ENCODE assay signal across 24 cellular contexts in the genomic region with DNA sequence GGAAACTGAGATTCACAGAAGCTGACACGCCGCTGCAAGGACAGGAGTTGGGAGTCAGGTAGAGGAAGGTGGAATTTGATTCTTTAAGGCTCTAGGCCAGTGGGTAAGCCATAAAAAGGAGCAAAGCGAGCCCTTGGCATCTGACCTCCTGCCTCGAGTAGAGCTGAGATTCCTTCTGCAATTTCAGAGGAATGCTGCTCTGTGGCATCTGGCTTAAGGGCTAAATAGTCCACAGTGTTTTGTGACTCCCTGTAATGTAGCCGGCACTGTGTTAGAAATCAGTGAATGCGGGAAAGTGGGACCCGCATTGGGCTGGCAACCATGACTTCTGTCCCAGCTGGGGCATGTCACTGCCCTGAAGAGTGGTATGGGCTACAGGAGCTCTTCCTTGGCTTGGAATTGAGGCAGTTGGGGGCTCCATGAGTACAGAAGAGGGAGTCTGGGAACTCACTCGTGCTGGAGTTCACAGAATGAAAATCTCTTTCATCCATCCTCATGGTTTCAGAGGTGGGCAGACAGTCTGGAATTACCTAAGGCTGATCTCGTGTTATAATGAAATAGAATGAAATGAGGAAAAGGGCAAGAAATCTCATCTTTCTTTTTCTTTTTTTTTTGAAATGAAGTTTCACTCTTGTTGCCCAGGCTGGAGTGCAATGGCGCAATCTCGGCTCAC. TPM values are rescaled to one million over a fixed set of nuclear protein-coding genes. Genes with fewer than 3 reads are reported as not detected.
DNase-seq lines count a peak whose midpoint lies in the region; ATAC-seq, FAIRE-seq and TF ChIP-seq lines count a peak whose summit lies in the region.
"Had no signal": no experiment of that assay in that cellular context is flagged by ENCODE, and none has a peak within 500 bp of the region (broad histone marks: within the 10 kb centered on the region; RNA-seq: fewer than 3 reads in every experiment).

No MANE protein-coding gene starts in this region.

- H2AFZ ChIP-seq in H1 (ENCODE audit: low read length) (0 out of 2 replicates have a peak overlapping the region, but pooled peaks have one; percentile 11), GM23248 (no peak overlapping the region)

- CTCF ChIA-PET in H1 (lab: Charles Lee; ENCODE audit: partially characterized antibody) = interaction anchor here (0.6 to 3.1 kb wide), 5 partner anchors 10 to 235 kb away, joined by 3 to 11 read pairs (median 3); no protein-coding TSS in a partner anchor

- H3K27ac ChIP-seq in H1 (ENCODE audit: low read depth, low read length) (no peak overlapping the region), mesendoderm (ENCODE audit: low read depth, low read length) (no peak overlapping the region), right cardiac atrium (ENCODE audit: low read length) (no peak overlapping the region), GM23248 (no peak overlapping the region)

- H3K4me1 ChIP-seq in H1 (replicated peaks in 1 of 4; ENCODE audit: control insufficient read depth in 3 of 4, insufficient read depth in 4 of 4, low read length in 3 of 4) (peaks cover 0 to 3% (median under 1%) of the 10 kb centered on the region in 4 experiments; a peak in 1 of 7 replicates), mesendoderm (ENCODE audit: control insufficient read depth, low read depth, low read length) (no peaks in the 10 kb centered on the region), right cardiac atrium (ENCODE audit: control insufficient read depth, insufficient read depth, low read length) (no peaks in the 10 kb centered on the region), GM23248 (ENCODE audit: insufficient read depth) (no peaks in the 10 kb centered on the region)
- H3K4me1 ChIP-seq: BE2C, HAP-1 had no signal

- H3K4me3 ChIP-seq in H1 (ENCODE audit: extremely low read depth in 1 of 4, insufficient read depth in 2 of 4, low read depth in 3 of 4, low read length in 4 of 4) (no peak overlapping the region), mesendoderm (ENCODE audit: low read length) (no peak overlapping the region), right cardiac atrium (ENCODE audit: low read length) (no peak overlapping the region), GM23248 (no peak overlapping the region)
- H3K4me3 ChIP-seq: HAP-1 had no signal

- H3K36me3 ChIP-seq in H1 (ENCODE audit: control insufficient read depth in 2 of 4, insufficient read depth in 4 of 4, low read length in 3 of 4) = no peaks in the 10 kb centered on the region
- no peaks in the 10 kb centered on the region for H3K36me3 ChIP-seq in mesendoderm (ENCODE audit: control insufficient read depth, insufficient read depth, low read length)
- H3K36me3 ChIP-seq in GM23248 (ENCODE audit: low read depth) = no peaks in the 10 kb centered on the region
- H3K36me3 ChIP-seq: BE2C, HAP-1 had no signal

- no peaks in the 10 kb centered on the region for H4K20me1 ChIP-seq in H1 (replicated peaks in 1 of 2; ENCODE audit: control insufficient read depth in 1 of 2, insufficient read depth in 2 of 2, low read length in 2 of 2)
- H4K20me1 ChIP-seq in GM23248 (ENCODE audit: insufficient read depth) = no peaks in the 10 kb centered on the region

- H2AK5ac ChIP-seq in H1 (ENCODE audit: low read depth, low read length) = no peak overlapping the region
- H2AK5ac ChIP-seq in mesendoderm (ENCODE audit: low read length) = no peak overlapping the region

- H2BK12ac ChIP-seq in H1 (ENCODE audit: low read depth, low read length) = peak overlapping the region; percentile 4; the same call in 1 of the 2 replicates

- no peaks in the 10 kb centered on the region for H3K23me2 ChIP-seq in H1 (ENCODE audit: low read depth, low read length)

- H3K27me3 ChIP-seq in H1 (replicated peaks in 1 of 4; ENCODE audit: control insufficient read depth in 3 of 4, extremely low read depth in 1 of 4, insufficient read depth in 3 of 4, low read length in 3 of 4) = no peaks in the 10 kb centered on the region
- H3K27me3 ChIP-seq in mesendoderm (ENCODE audit: insufficient read depth, low read length, poor library complexity) = no peaks in the 10 kb centered on the region
- no peaks in the 10 kb centered on the region for H3K27me3 ChIP-seq in right cardiac atrium (ENCODE audit: control insufficient read depth, insufficient read depth)
- H3K27me3 ChIP-seq in GM23248 (replicated peaks; ENCODE audit: insufficient read depth) = no peaks in the 10 kb centered on the region
- H3K27me3 ChIP-seq: BE2C had no signal

- intact Hi-C loops in right cardiac atrium (cut with DNase I) = no loop called here

- no peaks in the 10 kb centered on the region for H3K9me2 ChIP-seq in GM23248 (ENCODE audit: insufficient read depth)

- no peak overlapping the region for H4K91ac ChIP-seq in H1 (replicated peaks; ENCODE audit: insufficient read length, low read length)

- no peak for ATAC-seq in right cardiac atrium
- ATAC-seq: HepG2 had no signal

- H2BK20ac ChIP-seq in H1 (ENCODE audit: low read length) = no peak overlapping the region; the same call in 1 of the 2 replicates

- no peaks in the 10 kb centered on the region for H3K79me1 ChIP-seq in H1 (ENCODE audit: low read depth, low read length)
- H3K79me1 ChIP-seq in mesendoderm (ENCODE audit: low read length) = no peaks in the 10 kb centered on the region

- no peak overlapping the region for H2BK120ac ChIP-seq in H1 (replicated peaks; ENCODE audit: low read depth, low read length)
- H2BK120ac ChIP-seq in mesendoderm (ENCODE audit: low read depth, low read length) = no peak overlapping the region

- H4K5ac ChIP-seq in H1 (ENCODE audit: insufficient read length, low read depth, low read length) (no peak overlapping the region), mesendoderm (ENCODE audit: low read length) (no peak overlapping the region)

- FAIRE-seq in H1 (lab: Jason Lieb, UNC) = no peak
- FAIRE-seq: A204.1, G401.6, GM12891, HepG2 had no signal

- no peak for TF ChIP-seq CTCF in H1 (IDR thresholded peaks at IDR 0.05; ENCODE audit: control extremely low read depth in 1 of 3, insufficient read depth in 1 of 3, low read depth in 1 of 3, low read length in 3 of 3)

- H2BK15ac ChIP-seq in H1 (ENCODE audit: low read length) (peak overlapping the region; percentile 37; the same call in 1 of the 2 replicates), mesendoderm (replicated peaks; ENCODE audit: low read depth) (no peak overlapping the region)

- H3K9me3 ChIP-seq in H1 (ENCODE audit: insufficient read depth in 2 of 2, low read depth in 1 of 2, low read length in 1 of 2) (peaks cover 2 to 3% of the 10 kb centered on the region in 2 experiments; a peak in 1 of 4 replicates), right cardiac atrium (ENCODE audit: control insufficient read depth, low read length) (no peaks in the 10 kb centered on the region), GM23248 (ENCODE audit: low read depth) (no peaks in the 10 kb centered on the region)
- H3K9me3 ChIP-seq: BE2C, HAP-1 had no signal

- H3F3A ChIP-seq in GM23248 (ENCODE audit: insufficient read depth) = no peaks in the 10 kb centered on the region

- H3K9ac ChIP-seq in H1 (replicated peaks in 1 of 4; ENCODE audit: extremely low read depth in 1 of 4, low read depth in 3 of 4, low read length in 3 of 4) = no peak overlapping the region
- H3K9ac ChIP-seq in mesendoderm (ENCODE audit: low read length) = no peak overlapping the region
- no peak overlapping the region for H3K9ac ChIP-seq in GM23248

- H3K79me2 ChIP-seq in H1 (ENCODE audit: control insufficient read depth in 1 of 2, insufficient read depth in 2 of 2, low read length in 2 of 2) (no peaks in the 10 kb centered on the region), mesendoderm (ENCODE audit: control insufficient read depth, insufficient read depth, low read length) (no peaks in the 10 kb centered on the region), GM23248 (ENCODE audit: insufficient read depth) (no peaks in the 10 kb centered on the region)

- in situ Hi-C loops in GM23248 (cut with MboI) = no loop called here

- H3K4ac ChIP-seq in H1 (replicated peaks; ENCODE audit: insufficient read length, low read depth, low read length) (no peak overlapping the region), mesendoderm (ENCODE audit: low read depth, low read length) (no peak overlapping the region)

- POLR2A ChIA-PET in H1 (lab: Charles Lee; ENCODE audit: partially characterized antibody) = interaction anchor here (2.6 kb wide), 1 partner anchor 12 kb away, joined by 8 read pairs; the partner anchor contains the start of gene MYCN

- H3K23ac ChIP-seq in H1 (ENCODE audit: insufficient read length) (no peak overlapping the region), mesendoderm (ENCODE audit: low read length) (no peak overlapping the region)

- DNase-seq in SK-N-DZ (ENCODE audit: low spot score) (peak; percentile 96), H1 (ENCODE audit: low read depth in 1 of 2, low spot score in 2 of 2) (no peak), mesendoderm (peak; percentile 13), right cardiac atrium (no peak), NCI-H1417 (lab: John Stamatoyannopoulos, UW) (no peak), GM23248 (no peak)
- no peak for DNase-seq in activated CD4-positive, alpha-beta T cell treated with anti-CD3 and anti-CD28 coated beads for 1 hour
- DNase-seq: ACHN; BE2C; C1 segment of cervical spinal cord; CD4-positive, CD25-positive, alpha-beta regulatory T cell; CD8-positive, alpha-beta memory T cell; COR-L47; DMS 273 treated with DMSO at 0.1 percent for 48 hours; DMS53; DND-41; EL had no signal

- no peak for TF ChIP-seq EP300 in H1 (IDR thresholded peaks at IDR 0.05; ENCODE audit: borderline replicate concordance in 1 of 2, low read depth in 2 of 2, low read length in 2 of 2)

- H4K8ac ChIP-seq in H1 (ENCODE audit: extremely low read depth, insufficient read depth, low read length) = no peak overlapping the region
- no peak overlapping the region for H4K8ac ChIP-seq in mesendoderm (ENCODE audit: low read depth, low read length)

- H3K4me2 ChIP-seq in H1 (ENCODE audit: insufficient read depth in 1 of 2, low read depth in 2 of 2, low read length in 2 of 2) = no peak overlapping the region
- H3K4me2 ChIP-seq in mesendoderm (ENCODE audit: low read length) = no peak overlapping the region
- no peak overlapping the region for H3K4me2 ChIP-seq in GM23248 (ENCODE audit: unreplicated experiment)

- H3K18ac ChIP-seq in H1 (ENCODE audit: extremely low read depth, low read length) = peak overlapping the region; percentile 3; the same call in 1 of the 2 replicates
- H3K18ac ChIP-seq in mesendoderm (ENCODE audit: low read length) = no peak overlapping the region

- H3K56ac ChIP-seq in H1 (replicated peaks; ENCODE audit: insufficient read length, low read depth, low read length) (no peak overlapping the region), mesendoderm (ENCODE audit: low read length) (no peak overlapping the region)

- 88% methylated on average over 11 of the region's 11 CpGs; no CpG with 5 or more reads in 1 of the 2 experiments for WGBS in H1 (ENCODE audit: extremely low coverage in 1 of 2, insufficient coverage in 1 of 2, insufficient read length in 1 of 2, insufficient replicate concordance in 2 of 2, low coverage in 1 of 2, low lambda C conversion rate in 2 of 2, missing lambda C conversion rate in 1 of 2), 2 experiments
- no CpG with 5 or more reads among the region's 11 CpGs for WGBS in mesendoderm (ENCODE audit: extremely low coverage, insufficient coverage, low lambda C conversion rate)
- 87% methylated on average over 11 of the region's 11 CpGs for WGBS in right cardiac atrium
- 49% methylated on average over 11 of the region's 11 CpGs for WGBS in GM23248 (ENCODE audit: low coverage in 1 of 2, low lambda C conversion rate in 2 of 2, missing lambda C conversion rate in 2 of 2), 2 experiments

- H3K14ac ChIP-seq in H1 (ENCODE audit: insufficient read length) = no peak overlapping the region

- TF ChIP-seq POLR2A in H1 (IDR thresholded peaks at IDR 0.05; ENCODE audit: control extremely low read depth in 1 of 2, low read depth in 2 of 2, low read length in 2 of 2) = no peak

- H2BK5ac ChIP-seq in H1 (ENCODE audit: low read depth, low read length) (no peak overlapping the region; the same call in 1 of the 2 replicates), mesendoderm (ENCODE audit: low read length) (no peak overlapping the region)

- no peak for TF ChIP-seq RAD21 in H1 (IDR thresholded peaks at IDR 0.05 in 1 of 2, conservative IDR thresholded peaks at IDR 0.05 in 1 of 2; ENCODE audit: low read depth in 2 of 2, low read length in 2 of 2)

RNA-seq across cellular contexts. Expression of gene MYCN, which starts 12.7 kb away (rescaled TPM):
- 1,097 and 1,099 TPM in 2 replicates for polyA plus RNA-seq in SK-N-DZ (2014; cell fraction: cytosol; rRNA removed)
- 1,072 and 1,695 TPM in 2 replicates for polyA plus RNA-seq in SK-N-DZ (2014; cell fraction: nucleus; rRNA removed)
- total RNA-seq in H1 (2021; fragmentation: NEBNext Ultra II Directional; extraction: Animal tissue kit (Norgen Biotek cat#: 25700)) = 137 and 142 TPM in 2 replicates
- 87.8 and 100 TPM in 2 replicates for polyA plus RNA-seq in H1 (2011; rRNA removed)
- polyA plus RNA-seq in H1 (2011; cell fraction: cytosol; rRNA removed) = 90.7 TPM
- 82.0 TPM for polyA plus RNA-seq in H1 (2011; cell fraction: nucleus; rRNA removed)
- 85.1 to 103 TPM (median 94.3 TPM) in 4 replicates for polyA plus RNA-seq in H1 (2012, experiment 1 of 2)
- 144 TPM for polyA plus RNA-seq in H1 (2012, experiment 2 of 2)
- polyA plus RNA-seq in H1 (2013, experiment 1 of 2) = 90.2 TPM
- polyA plus RNA-seq in H1 (2013, experiment 2 of 2) = 86.8 TPM
- polyA minus RNA-seq in H1 (2011; rRNA and poly(A)+ RNA removed) = 51.6 and 92.6 TPM in 2 replicates
- 57.2 TPM for polyA minus RNA-seq in H1 (2011; cell fraction: cytosol; rRNA and poly(A)+ RNA removed)
- polyA minus RNA-seq in H1 (2011; cell fraction: nucleus; rRNA and poly(A)+ RNA removed) = 35.0 TPM
- polyA plus RNA-seq in mesendoderm (2013, experiment 1 of 2) = 26.6 TPM
- 29.1 TPM for polyA plus RNA-seq in mesendoderm (2013, experiment 2 of 2)
- under 1 TPM; 0.23 to 0.42 (median 0.33) TPM for total RNA-seq in right cardiac atrium
- 0.29 TPM for polyA plus RNA-seq in right cardiac atrium
- total RNA-seq in GM23248 (2014; rRNA removed; shearing (Covaris generic)) = not detected in 2 replicates
- not detected in 2 replicates for polyA plus RNA-seq in GM23248 (2016; fragmentation: Nextera tagmentation; extraction: Ambion mirVana)
- total RNA-seq: CD8-positive, alpha-beta memory T cell; H4; HepG2 had no signal
- polyA plus RNA-seq: CD8-positive, alpha-beta memory T cell; HepG2; IgD-negative memory B cell had no signal

Comparison
In these comparisons a context has a peak if more than half of its experiments do, and no peak if none do; other contexts are left out.
1. DNase-seq: peak in SK-N-DZ (single experiment) and mesendoderm (single experiment); none in H1 (0 of 2), right cardiac atrium (0 of 3), NCI-H1417 (0 of 3), activated CD4-positive, alpha-beta T cell treated with anti-CD3 and anti-CD28 coated beads for 1 hour (single experiment) and GM23248 (single experiment).
2. RNA of gene MYCN, which starts 12.7 kb away (total RNA-seq): 137 to 142 TPM in H1; 0.23 to 0.42 TPM in right cardiac atrium and not detected in GM23248; every median in the first group is over 10 times any median in the second.